Comparison of ENCODE assay signal across 8 cellular contexts in the genomic region with DNA sequence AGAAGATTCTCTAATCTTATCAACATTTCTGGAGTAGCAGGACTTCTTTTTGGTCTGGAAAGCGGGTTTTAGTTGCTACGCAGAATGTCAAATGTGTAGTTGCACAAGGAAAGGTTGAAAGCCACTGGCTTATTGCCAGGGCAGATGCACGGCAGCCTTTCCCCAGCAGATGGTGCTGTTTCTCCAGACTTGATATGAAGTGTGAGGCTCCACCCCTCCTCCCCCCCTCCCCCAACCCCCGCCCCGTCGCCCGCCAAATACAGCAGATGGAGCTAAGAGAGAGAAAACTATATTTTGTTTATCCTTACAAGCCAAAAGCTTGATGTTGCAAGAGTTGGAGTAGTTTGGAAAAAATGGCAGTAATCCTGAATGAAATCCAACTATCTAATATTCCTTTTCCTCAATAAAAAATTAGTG. TPM values are rescaled to one million over a fixed set of nuclear protein-coding genes. Genes with fewer than 3 reads are reported as not detected.
DNase-seq lines count a peak whose midpoint lies in the region; FAIRE-seq and TF ChIP-seq lines count a peak whose summit lies in the region.

No MANE protein-coding gene starts in this region.

- peaks cover 53% of the 10 kb centered on the region for H3K36me3 ChIP-seq in HAP-1 (replicated peaks)
- H3K36me3 ChIP-seq in MG63 = peaks cover 13% of the 10 kb centered on the region

- intact Hi-C loops in posterior vena cava (cut with DNase I) = loop anchor here in 1 of 2 donors (10.0 kb wide), 1 partner anchor 422 kb away; no protein-coding TSS in a partner anchor

- peaks cover 9% of the 10 kb centered on the region for H3K4me1 ChIP-seq in HAP-1

- H3K4me3 ChIP-seq in HAP-1 (no peak overlapping the region), MG63 (no peak overlapping the region)

- no peaks in the 10 kb centered on the region for H3K4me1 Mint-ChIP-seq in glutamatergic neuron (ENCODE audit: low read depth, unreplicated experiment)

- no peaks in the 10 kb centered on the region for H3K27me3 Mint-ChIP-seq in glutamatergic neuron (ENCODE audit: unreplicated experiment)

- no peak for FAIRE-seq in urothelium cell line (lab: Jason Lieb, UNC)

- H3K36me3 Mint-ChIP-seq in glutamatergic neuron (ENCODE audit: unreplicated experiment) = no peaks in the 10 kb centered on the region

- peak; percentile 84 for TF ChIP-seq CTCF in glutamatergic neuron (IDR thresholded peaks at IDR 0.05; ENCODE audit: partially characterized antibody, unreplicated experiment)

- DNase-seq in GM03348 (ENCODE audit: low spot score) (peak; percentile 94), HAP-1 (ENCODE audit: low spot score in 2 of 2) (peak; percentile 73 to 91), MG63 (peak; percentile 51), SK-MEL-5 (ENCODE audit: low read depth, low spot score) (peak; percentile 86), glutamatergic neuron (peak; percentile 92), posterior vena cava (ENCODE audit: low spot score) (peak; percentile 93), urothelium cell line (ENCODE audit: low spot score) (peak; percentile 84)
- DNase-seq in activated naive CD4-positive, alpha-beta T cell treated with Interleukin-2 at 50 U/mL for 16 hours = peak; percentile 82

- H3K27me3 ChIP-seq in HAP-1 (ENCODE audit: low read depth) = no peaks in the 10 kb centered on the region
- H3K27me3 ChIP-seq in MG63 = no peaks in the 10 kb centered on the region

- in situ Hi-C loops in HAP-1 (cut with MboI; ENCODE audit: low sequenced_read_pairs) (loop anchor here (5.0 to 25.0 kb wide), 3 partner anchors 275 to 800 kb away; no protein-coding TSS in a partner anchor), SK-MEL-5 (cut with HindIII; ENCODE audit: low pct_unique_long_range_greater_than_20kb, low sequenced_read_pairs) (no loop called here)

- H3K9me3 Mint-ChIP-seq in glutamatergic neuron (ENCODE audit: unreplicated experiment) = no peaks in the 10 kb centered on the region

- H3K9me3 ChIP-seq in HAP-1 = no peaks in the 10 kb centered on the region; the same call in 1 of the 2 replicates
- no peaks in the 10 kb centered on the region for H3K9me3 ChIP-seq in MG63

- no peak overlapping the region for H3K27ac Mint-ChIP-seq in glutamatergic neuron (ENCODE audit: unreplicated experiment)

- H3K4me3 Mint-ChIP-seq in glutamatergic neuron (ENCODE audit: unreplicated experiment) = no peak overlapping the region

RNA-seq across cellular contexts. Expression of a gene that starts 32.0 kb away (rescaled TPM):
- 42.7 and 55.5 TPM in 2 replicates for total RNA-seq in MG63 (2014; rRNA removed; shearing (Covaris generic); ENCODE audit: low replicate concordance)
- total RNA-seq in SK-MEL-5 (2014; rRNA removed; shearing (Covaris generic)) = 53.4 and 54.9 TPM in 2 replicates
- polyA plus RNA-seq in SK-MEL-5 (2015; cell fraction: cytosol; rRNA removed) = 40.0 and 52.2 TPM in 2 replicates
- polyA plus RNA-seq in SK-MEL-5 (2015; cell fraction: nucleus; rRNA removed) = 10.9 and 15.7 TPM in 2 replicates
- total RNA-seq in glutamatergic neuron (ENCODE audit: unreplicated experiment) (26.9 TPM), posterior vena cava (10 to 100 TPM; 23.7 to 24.9 TPM)

RNA-seq across cellular contexts. Expression of a gene that starts 32.2 kb away (rescaled TPM):
- total RNA-seq in MG63 (2014; rRNA removed; shearing (Covaris generic); ENCODE audit: low replicate concordance) = 228 and 261 TPM in 2 replicates
- total RNA-seq in SK-MEL-5 (2014; rRNA removed; shearing (Covaris generic)) = 169 and 179 TPM in 2 replicates
- 227 and 249 TPM in 2 replicates for polyA plus RNA-seq in SK-MEL-5 (2015; cell fraction: cytosol; rRNA removed)
- 926 and 1,158 TPM in 2 replicates for polyA plus RNA-seq in SK-MEL-5 (2015; cell fraction: nucleus; rRNA removed)
- total RNA-seq in glutamatergic neuron (ENCODE audit: unreplicated experiment) = 444 TPM
- 100 to 1,000 TPM; 196 to 202 TPM for total RNA-seq in posterior vena cava
